25 cellular contexts compared by ENCODE assay signal in the genomic region with DNA sequence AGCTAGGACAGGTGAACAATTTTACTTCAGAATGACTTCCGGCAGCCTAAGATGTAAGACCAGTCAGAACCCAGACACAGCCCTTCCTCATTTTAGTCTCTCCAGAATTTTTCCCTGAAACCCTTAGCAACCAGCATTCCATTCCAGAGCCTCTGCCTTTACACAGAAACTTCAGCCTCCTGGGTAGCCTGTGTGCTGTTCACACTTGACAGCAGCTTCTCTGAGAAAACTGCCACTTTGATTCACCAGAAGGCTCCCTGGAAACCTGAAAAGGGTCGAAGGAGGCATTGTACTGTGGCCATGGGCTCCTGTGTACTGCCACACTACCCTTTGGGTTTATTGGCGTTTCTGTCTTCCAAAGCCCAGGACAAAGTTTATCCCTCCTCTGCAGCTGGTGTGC. TPM values are rescaled to one million over a fixed set of nuclear protein-coding genes. Genes with fewer than 3 reads are reported as not detected.
A peak's percentile ranks its signal among the peaks of the same experiment; 100 is the strongest.
DNase-seq lines count a peak whose midpoint lies in the region; ATAC-seq and TF ChIP-seq lines count a peak whose summit lies in the region.
"Had no signal": no experiment of that assay in that cellular context is flagged by ENCODE, and none has a peak within 500 bp of the region (broad histone marks: within the 10 kb centered on the region; RNA-seq: fewer than 3 reads in every experiment).

No MANE protein-coding gene starts in this region.

- no peaks in the 10 kb centered on the region for H3K4me1 Mint-ChIP-seq in CD8-positive, alpha-beta T cell (ENCODE audit: low read depth)
- H3K4me1 Mint-ChIP-seq in glutamatergic neuron (ENCODE audit: low read depth, unreplicated experiment): no peaks in the 10 kb centered on the region
- H3K4me1 Mint-ChIP-seq: activated T-helper 17 cell treated with anti-CD3 and anti-CD28 coated beads, Interleukin-2, amount 50 U/mL, for 72 hours; stimulated activated naive CD8-positive, alpha-beta T cell treated with anti-CD3 and anti-CD28 coated beads, Interleukin-15, amount 100 ng/mL, for 72 hours had no signal

- no peak overlapping the region for H3K4me3 ChIP-seq in CD8-positive, alpha-beta T cell (ENCODE audit: low read depth, low read length)
- H3K4me3 ChIP-seq in lower lobe of right lung (no peak overlapping the region), spleen (no peak overlapping the region)
- H3K4me3 ChIP-seq: BLaER1 treated with 17β-estradiol and CSF1 and Interleukin-3, amounts not matched to agents 10 nM and 100 nM; esophagus squamous epithelium; HAP-1; hepatocyte; psoas muscle had no signal

- no peak overlapping the region for H3K27ac ChIP-seq in CD8-positive, alpha-beta T cell (ENCODE audit: low read depth, low read length)
- H3K27ac ChIP-seq in lower lobe of right lung: peak overlapping the region; percentile 13
- H3K27ac ChIP-seq in spleen: peak overlapping the region in 4 of 8 donors; percentile 57 to 75 (median 60)
- H3K27ac ChIP-seq: BLaER1 treated with 17β-estradiol and CSF1 and Interleukin-3, amounts not matched to agents 10 nM and 100 nM; hepatocyte; psoas muscle had no signal

- no peaks in the 10 kb centered on the region for H3K27me3 ChIP-seq in CD8-positive, alpha-beta T cell (ENCODE audit: insufficient read depth, low read length)
- H3K27me3 ChIP-seq in lower lobe of right lung (ENCODE audit: low read depth): no peaks in the 10 kb centered on the region
- no peaks in the 10 kb centered on the region for H3K27me3 ChIP-seq in spleen (replicated peaks in 1 of 7)
- H3K27me3 ChIP-seq: BLaER1 treated with 17β-estradiol and CSF1 and Interleukin-3, amounts not matched to agents 10 nM and 100 nM; esophagus squamous epithelium; hepatocyte had no signal

- CTCF ChIA-PET in CD8-positive, alpha-beta T cell (lab: Charles Lee): no interaction called here

- WGBS in spleen, 5 donors: 84 to 96% (median 94%) methylated on average over 3 of the region's 3 CpGs

- peaks cover 41% of the 10 kb centered on the region for H3K36me3 ChIP-seq in CD8-positive, alpha-beta T cell (ENCODE audit: insufficient read depth, low read length)
- H3K36me3 ChIP-seq in lower lobe of right lung (peaks cover 97% of the 10 kb centered on the region), spleen (peaks cover 0 to 100% (median 66%) of the 10 kb centered on the region in 6 donors)

- intact Hi-C loops in CD8-positive, alpha-beta T cell (cut with DNase I, micrococcal nuclease): no loop called here
- intact Hi-C loops in lower lobe of right lung (cut with DNase I) (no loop called here), spleen (cut with DNase I; ENCODE audit: low total_unique reads) (no loop called here)

- DNase-seq in CD8-positive, alpha-beta T cell: no peak
- DNase-seq in astrocyte of the hippocampus (ENCODE audit: low read depth, low spot score) (peak; percentile 26), lower lobe of right lung (no peak), spleen (peak; percentile 6), glutamatergic neuron (no peak), inferior parietal cortex (ENCODE audit: extremely low spot score) (no peak), globus pallidus (ENCODE audit: low spot score) (no peak)
- DNase-seq in stimulated activated CD4-positive, alpha-beta T cell treated with anti-CD3 and anti-CD28 coated beads, Interleukin-4, amount 100 ng/mL, for 24 hours: no peak
- DNase-seq: ACHN; activated CD4-positive, alpha-beta T cell treated with anti-CD3 and anti-CD28 coated beads for 4 hours; central memory CD4-positive, alpha-beta T cell; effector CD8-positive, alpha-beta T cell; esophagus squamous epithelium; Karpas-422; NCI-H1930; PC-3; SHP77 treated with DMSO at 0.1 percent for 48 hours; small intestine; stimulated activated CD4-positive, alpha-beta T cell treated with anti-CD3 and anti-CD28 coated beads, Interleukin-2, amount 100 ng/mL, for 48 hours; stimulated activated naive CD8-positive, alpha-beta T cell treated with anti-CD3 and anti-CD28 coated beads, Interleukin-15, amount 100 ng/mL, for 72 hours had no signal

- ATAC-seq in CD8-positive, alpha-beta T cell: no peak
- ATAC-seq in lower lobe of right lung: no peak
- ATAC-seq: activated T-helper 17 cell treated with anti-CD3 and anti-CD28 coated beads, Interleukin-2, amount 50 U/mL, for 72 hours; PC-3; stimulated activated naive CD8-positive, alpha-beta T cell treated with anti-CD3 and anti-CD28 coated beads, Interleukin-15, amount 100 ng/mL, for 72 hours had no signal

- H3K36me3 Mint-ChIP-seq in CD8-positive, alpha-beta T cell: peaks cover 90% of the 10 kb centered on the region
- no peaks in the 10 kb centered on the region for H3K36me3 Mint-ChIP-seq in glutamatergic neuron (ENCODE audit: unreplicated experiment)

- no peak for TF ChIP-seq POLR2A in spleen (IDR thresholded peaks at IDR 0.05)

- H3K27me3 Mint-ChIP-seq in CD8-positive, alpha-beta T cell (ENCODE audit: low read depth): no peaks in the 10 kb centered on the region
- peaks cover 5% of the 10 kb centered on the region for H3K27me3 Mint-ChIP-seq in glutamatergic neuron (ENCODE audit: unreplicated experiment)
- H3K27me3 Mint-ChIP-seq: activated T-helper 17 cell treated with anti-CD3 and anti-CD28 coated beads, Interleukin-2, amount 50 U/mL, for 72 hours; stimulated activated naive CD8-positive, alpha-beta T cell treated with anti-CD3 and anti-CD28 coated beads, Interleukin-15, amount 100 ng/mL, for 72 hours had no signal

- no peaks in the 10 kb centered on the region for H3K9me3 ChIP-seq in CD8-positive, alpha-beta T cell (ENCODE audit: low read length)
- H3K9me3 ChIP-seq in lower lobe of right lung (no peaks in the 10 kb centered on the region), spleen (no peaks in the 10 kb centered on the region)
- H3K9me3 ChIP-seq: BLaER1 treated with 17β-estradiol and CSF1 and Interleukin-3, amounts not matched to agents 10 nM and 100 nM; esophagus squamous epithelium; HAP-1; psoas muscle had no signal

- no peaks in the 10 kb centered on the region for H3K9me3 Mint-ChIP-seq in CD8-positive, alpha-beta T cell
- peaks cover 6% of the 10 kb centered on the region for H3K9me3 Mint-ChIP-seq in glutamatergic neuron (ENCODE audit: unreplicated experiment)
- H3K9me3 Mint-ChIP-seq: activated T-helper 17 cell treated with anti-CD3 and anti-CD28 coated beads, Interleukin-2, amount 50 U/mL, for 72 hours; stimulated activated naive CD8-positive, alpha-beta T cell treated with anti-CD3 and anti-CD28 coated beads, Interleukin-15, amount 100 ng/mL, for 72 hours had no signal

- POLR2A ChIA-PET in CD8-positive, alpha-beta T cell (lab: Charles Lee): no interaction called here

- no peak overlapping the region for H3K4me3 Mint-ChIP-seq in CD8-positive, alpha-beta T cell
- H3K4me3 Mint-ChIP-seq in glutamatergic neuron (ENCODE audit: unreplicated experiment): no peak overlapping the region
- H3K4me3 Mint-ChIP-seq: activated T-helper 17 cell treated with anti-CD3 and anti-CD28 coated beads, Interleukin-2, amount 50 U/mL, for 72 hours; stimulated activated naive CD8-positive, alpha-beta T cell treated with anti-CD3 and anti-CD28 coated beads, Interleukin-15, amount 100 ng/mL, for 72 hours had no signal

- H3K27ac Mint-ChIP-seq in CD8-positive, alpha-beta T cell: peak overlapping the region; percentile 7
- H3K27ac Mint-ChIP-seq in glutamatergic neuron (ENCODE audit: unreplicated experiment): no peak overlapping the region
- H3K27ac Mint-ChIP-seq: activated T-helper 17 cell treated with anti-CD3 and anti-CD28 coated beads, Interleukin-2, amount 50 U/mL, for 72 hours had no signal

- H3K4me1 ChIP-seq in CD8-positive, alpha-beta T cell (ENCODE audit: insufficient read depth, low read length): no peaks in the 10 kb centered on the region
- H3K4me1 ChIP-seq in lower lobe of right lung (peaks cover 17% of the 10 kb centered on the region), spleen (peaks cover 0 to 27% (median 0%) of the 10 kb centered on the region in 6 donors)
- H3K4me1 ChIP-seq: BLaER1 treated with 17β-estradiol and CSF1 and Interleukin-3, amounts not matched to agents 10 nM and 100 nM; HAP-1; psoas muscle had no signal

- TF ChIP-seq CTCF in CD8-positive, alpha-beta T cell (IDR thresholded peaks at IDR 0.05): no peak
- no peak for TF ChIP-seq CTCF in lower lobe of right lung (IDR thresholded peaks at IDR 0.05)
- no peak for TF ChIP-seq CTCF in spleen (IDR thresholded peaks at IDR 0.05 in 8 of 11, conservative IDR thresholded peaks at IDR 0.05 in 3 of 11)
- no peak for TF ChIP-seq CTCF in glutamatergic neuron (IDR thresholded peaks at IDR 0.05; ENCODE audit: partially characterized antibody, unreplicated experiment)

RNA-seq across cellular contexts. Expression of a gene that starts 17.4 kb away (rescaled TPM):
- total RNA-seq in CD8-positive, alpha-beta T cell: 10 to 100 TPM in 1 of 2 experiments, 1 to 10 TPM in 1; 9.4 to 10.3 TPM
- total RNA-seq in lower lobe of right lung (67.7 TPM), spleen (10 to 100 TPM; 24.2 to 47.3 (median 38.6) TPM), glutamatergic neuron (ENCODE audit: unreplicated experiment) (18.7 TPM)
- polyA plus RNA-seq in spleen: 10 to 100 TPM; 23.2 to 67.2 (median 59.9) TPM

RNA-seq across cellular contexts. Expression of a gene that starts 46.7 kb away (rescaled TPM):
- 10 to 100 TPM; 57.0 to 64.4 TPM for total RNA-seq in CD8-positive, alpha-beta T cell
- total RNA-seq in lower lobe of right lung (71.5 TPM), spleen (100 to 1,000 TPM in 3 of 7 donors, 10 to 100 TPM in 4; 64.7 to 115 (median 75.7) TPM), glutamatergic neuron (ENCODE audit: unreplicated experiment) (85.3 TPM)
- polyA plus RNA-seq in spleen: 10 to 100 TPM in 2 of 3 donors, 1 to 10 TPM in 1; 9.4 to 35.6 (median 16.7) TPM

RNA-seq across cellular contexts. Expression of a gene that starts 46.8 kb away (rescaled TPM):
- 10 to 100 TPM; 18.8 to 20.2 TPM for total RNA-seq in CD8-positive, alpha-beta T cell
- total RNA-seq in lower lobe of right lung (35.4 TPM), spleen (10 to 100 TPM; 24.8 to 38.3 (median 30.5) TPM), glutamatergic neuron (ENCODE audit: unreplicated experiment) (39.1 TPM)
- 10 to 100 TPM; 18.3 to 23.8 (median 22.3) TPM for polyA plus RNA-seq in spleen

Comparison
In these comparisons a context has a peak if more than half of its experiments do, and no peak if none do; other contexts are left out.
1. DNase-seq: peak in astrocyte of the hippocampus (single experiment) and spleen (single experiment); none in CD8-positive, alpha-beta T cell (0 of 7), lower lobe of right lung (single experiment), glutamatergic neuron (single experiment), inferior parietal cortex (single experiment), stimulated activated CD4-positive, alpha-beta T cell treated with anti-CD3 and anti-CD28 coated beads, Interleukin-4, amount 100 ng/mL, for 24 hours (single experiment) and globus pallidus (single experiment).